8 cellular contexts compared by ENCODE assay signal in genomic region chr22:21657361-21658118, GRCh38. TPM values are rescaled to one million over a fixed set of nuclear protein-coding genes. Genes with fewer than 3 reads are reported as not detected.
DNase-seq lines count a peak whose midpoint lies in the region; ATAC-seq and TF ChIP-seq lines count a peak whose summit lies in the region.

No MANE protein-coding gene starts in this region.

- H3K4me2 ChIP-seq in mesendoderm (ENCODE audit: low read length): peak overlapping the region; percentile 57

- H3K27ac ChIP-seq in A673 (ENCODE audit: low read depth, low read length, poor library complexity, severe bottlenecking) (peak overlapping the region; percentile 60), duodenal mucosa (ENCODE audit: low read depth, low read length) (no peak overlapping the region), mesendoderm (ENCODE audit: low read depth, low read length) (peak overlapping the region; percentile 75)

- no peak overlapping the region for H4K8ac ChIP-seq in mesendoderm (ENCODE audit: low read depth, low read length)

- no peak overlapping the region for H2BK5ac ChIP-seq in mesendoderm (ENCODE audit: low read length)

- peak; percentile 85 for DNase-seq in A673 (ENCODE audit: low spot score)
- DNase-seq in NCI-H510A treated with DMSO at 0.1 percent for 48 hours (lab: John Stamatoyannopoulos, UW): peak; percentile 75
- peak; percentile 67 to 75 for DNase-seq in activated CD4-positive, alpha-beta T cell treated with anti-CD3 and anti-CD28 coated beads for 24 hours (ENCODE audit: low read depth in 2 of 2)
- peak; percentile 77 for DNase-seq in mesendoderm
- DNase-seq in stimulated activated CD8-positive, alpha-beta memory T cell treated with anti-CD3 and anti-CD28 coated beads, Interleukin-4, amount 100 ng/mL, for 1 hour (ENCODE audit: low read depth in 2 of 2, low spot score in 1 of 2): peak; percentile 49 to 54

- peak overlapping the region; percentile 48 for H3K23ac ChIP-seq in mesendoderm (ENCODE audit: low read length)

- peaks cover 16% of the 10 kb centered on the region for H3K36me3 ChIP-seq in A673 (ENCODE audit: insufficient read depth, low read length, poor library complexity, severe bottlenecking)
- no peaks in the 10 kb centered on the region for H3K36me3 ChIP-seq in duodenal mucosa (ENCODE audit: control insufficient read depth in 1 of 2, insufficient read depth in 2 of 2, low read length in 2 of 2)
- peaks cover 2% of the 10 kb centered on the region for H3K36me3 ChIP-seq in mesendoderm (ENCODE audit: control insufficient read depth, insufficient read depth, low read length)

- H3K79me2 ChIP-seq in mesendoderm (ENCODE audit: control insufficient read depth, insufficient read depth, low read length): no peaks in the 10 kb centered on the region

- intact Hi-C loops in A673 (cut with micrococcal nuclease; ENCODE audit: unreplicated experiment): no loop called here

- H3K4me1 ChIP-seq in A673 (ENCODE audit: insufficient read depth, low read length, poor library complexity, severe bottlenecking) (no peaks in the 10 kb centered on the region), duodenal mucosa (ENCODE audit: control insufficient read depth in 1 of 2, insufficient read depth in 2 of 2, low read length in 2 of 2) (peaks cover 0 to 15% of the 10 kb centered on the region in 2 donors), mesendoderm (ENCODE audit: control insufficient read depth, low read depth, low read length) (peaks cover 2% of the 10 kb centered on the region)

- no peak overlapping the region for H3K18ac ChIP-seq in mesendoderm (ENCODE audit: low read length)

- CTCF ChIA-PET in A673 (lab: Charles Lee): interaction anchor here (0.7 kb wide), 2 partner anchors 11 kb away, joined by 3 to 4 read pairs; no protein-coding TSS in a partner anchor

- peak overlapping the region; percentile 84 for H3K56ac ChIP-seq in mesendoderm (ENCODE audit: low read length)

- no peaks in the 10 kb centered on the region for H3K9me3 ChIP-seq in A673 (ENCODE audit: low read depth, low read length, poor library complexity, severe bottlenecking)
- H3K9me3 ChIP-seq in duodenal mucosa (ENCODE audit: control insufficient read depth in 1 of 2, low read length in 2 of 2): no peaks in the 10 kb centered on the region

- no CpG with 5 or more reads among the region's 86 CpGs for WGBS in mesendoderm (ENCODE audit: extremely low coverage, insufficient coverage, low lambda C conversion rate)

- no peaks in the 10 kb centered on the region for H3K27me3 ChIP-seq in A673 (replicated peaks; ENCODE audit: insufficient read depth, low read depth, low read length, poor library complexity)
- H3K27me3 ChIP-seq in duodenal mucosa (ENCODE audit: control insufficient read depth in 1 of 2, insufficient read depth in 2 of 2, low read length in 2 of 2): no peaks in the 10 kb centered on the region
- H3K27me3 ChIP-seq in mesendoderm (ENCODE audit: insufficient read depth, low read length, poor library complexity): no peaks in the 10 kb centered on the region

- no peak overlapping the region for H2AK5ac ChIP-seq in mesendoderm (ENCODE audit: low read length)

- H2BK120ac ChIP-seq in mesendoderm (ENCODE audit: low read depth, low read length): no peak overlapping the region

- peak; percentile 43 for TF ChIP-seq CTCF in A673 (conservative IDR thresholded peaks at IDR 0.05; ENCODE audit: low read depth, low read length)

- TF ChIP-seq POLR2A in GM18526 (IDR thresholded peaks at IDR 0.05; ENCODE audit: extremely low read depth, insufficient read length): peak; percentile 66

- peak; percentile 63 for ATAC-seq in HG03159 (IDR thresholded peaks at IDR 0.05; ENCODE audit: unreplicated experiment)

- H3K79me1 ChIP-seq in mesendoderm (ENCODE audit: low read length): peaks cover 4% of the 10 kb centered on the region

- POLR2A ChIA-PET in A673 (lab: Charles Lee; ENCODE audit: low non-redundant PET): no interaction called here

- no peak overlapping the region for H4K5ac ChIP-seq in mesendoderm (ENCODE audit: low read length)

- H3K4ac ChIP-seq in mesendoderm (ENCODE audit: low read depth, low read length): no peak overlapping the region

- no peak overlapping the region for H2BK15ac ChIP-seq in mesendoderm (replicated peaks; ENCODE audit: low read depth)

- peak overlapping the region in 1 of 2 donors; percentile 57 for H3K9ac ChIP-seq in duodenal mucosa (ENCODE audit: low read depth in 1 of 2, low read length in 2 of 2)
- H3K9ac ChIP-seq in mesendoderm (ENCODE audit: low read length): peak overlapping the region; percentile 71

- BruUV-seq in A673 (replicated peaks; lab: Mats Ljungman, UMichigan): no TSS peak

- H3K4me3 ChIP-seq in A673 (ENCODE audit: low read depth, low read length, poor library complexity, severe bottlenecking) (peak overlapping the region; percentile 59), duodenal mucosa (ENCODE audit: low read depth in 1 of 2, low read length in 2 of 2) (peak overlapping the region; percentile 65 to 74), mesendoderm (ENCODE audit: low read length) (peak overlapping the region; percentile 6)

RNA-seq across cellular contexts. Expression of gene PPIL2, which starts 8.3 kb away (rescaled TPM):
- 46.8 and 49.3 TPM in 2 replicates for total RNA-seq in A673 (2021)
- polyA plus RNA-seq in mesendoderm (2013, experiment 1 of 2): 30.1 TPM
- polyA plus RNA-seq in mesendoderm (2013, experiment 2 of 2): 29.8 TPM

RNA-seq across cellular contexts. Expression of gene SDF2L1, which starts 15.4 kb away (rescaled TPM):
- total RNA-seq in A673 (2021): 50.1 and 55.3 TPM in 2 replicates
- polyA plus RNA-seq in mesendoderm (2013, experiment 1 of 2): 26.9 TPM
- polyA plus RNA-seq in mesendoderm (2013, experiment 2 of 2): 25.4 TPM

RNA-seq across cellular contexts. Expression of gene CCDC116, which starts 25.0 kb away (rescaled TPM):
- 1.3 and 2.3 TPM in 2 replicates for total RNA-seq in A673 (2021)
- 0.14 TPM for polyA plus RNA-seq in mesendoderm (2013, experiment 1 of 2)
- polyA plus RNA-seq in mesendoderm (2013, experiment 2 of 2): 0.08 TPM

RNA-seq across cellular contexts. Expression of gene YDJC, which starts 27.7 kb away (rescaled TPM):
- total RNA-seq in A673 (2021): 33.8 and 37.0 TPM in 2 replicates
- 24.5 TPM for polyA plus RNA-seq in mesendoderm (2013, experiment 1 of 2)
- 23.4 TPM for polyA plus RNA-seq in mesendoderm (2013, experiment 2 of 2)

Comparison
In these comparisons a context has a peak if more than half of its experiments do, and no peak if none do; other contexts are left out.
1. H3K4me3 ChIP-seq: peak in every context shown above with its lines; median percentile 70 in duodenal mucosa; 59 in A673; 6 in mesendoderm.